2 cellular contexts compared by ENCODE assay signal in the genomic region with DNA sequence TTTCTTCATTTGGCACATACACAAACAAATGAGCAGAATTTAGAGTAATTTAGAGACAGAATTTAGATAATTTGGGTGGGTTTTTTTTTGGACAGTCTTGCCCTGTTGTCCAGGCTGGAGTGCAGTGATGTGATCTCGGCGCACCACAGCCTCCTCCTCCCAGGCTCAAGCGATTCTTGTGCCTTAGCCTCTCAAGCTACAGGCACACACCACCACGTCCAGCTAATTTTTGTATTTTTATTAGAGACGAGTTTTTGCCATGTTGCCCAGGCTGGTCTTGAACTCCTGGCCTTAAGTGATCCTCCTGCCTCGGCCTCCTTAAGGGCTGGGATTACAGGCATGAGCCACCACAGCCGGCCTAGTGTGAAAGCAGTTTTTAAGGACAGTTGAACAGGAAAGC.
TF ChIP-seq lines count a peak whose summit lies in the region.

No MANE protein-coding gene starts in this region.

TF ChIP-seq in HepG2, 621 proteins besides CTCF, POLR2A, EP300 and RAD21:
- TF ChIP-seq, protein P1, sequence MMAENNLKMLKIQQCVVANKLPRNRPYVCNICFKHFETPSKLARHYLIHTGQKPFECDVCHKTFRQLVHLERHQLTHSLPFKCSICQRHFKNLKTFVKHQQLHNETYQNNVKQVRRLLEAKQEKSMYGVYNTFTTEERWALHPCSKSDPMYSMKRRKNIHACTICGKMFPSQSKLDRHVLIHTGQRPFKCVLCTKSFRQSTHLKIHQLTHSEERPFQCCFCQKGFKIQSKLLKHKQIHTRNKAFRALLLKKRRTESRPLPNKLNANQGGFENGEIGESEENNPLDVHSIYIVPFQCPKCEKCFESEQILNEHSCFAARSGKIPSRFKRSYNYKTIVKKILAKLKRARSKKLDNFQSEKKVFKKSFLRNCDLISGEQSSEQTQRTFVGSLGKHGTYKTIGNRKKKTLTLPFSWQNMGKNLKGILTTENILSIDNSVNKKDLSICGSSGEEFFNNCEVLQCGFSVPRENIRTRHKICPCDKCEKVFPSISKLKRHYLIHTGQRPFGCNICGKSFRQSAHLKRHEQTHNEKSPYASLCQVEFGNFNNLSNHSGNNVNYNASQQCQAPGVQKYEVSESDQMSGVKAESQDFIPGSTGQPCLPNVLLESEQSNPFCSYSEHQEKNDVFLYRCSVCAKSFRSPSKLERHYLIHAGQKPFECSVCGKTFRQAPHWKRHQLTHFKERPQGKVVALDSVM (CRISPR knock-in tag; IDR thresholded peaks at IDR 0.05) = 0 out of 2 replicates have a peak, but pooled peaks have one; percentile 16
- no peak for TF ChIP-seq NCOA5 (CRISPR knock-in tag; IDR thresholded peaks at IDR 0.05)

TF ChIP-seq in GM23338, 12 proteins besides CTCF, POLR2A, EP300 and RAD21 (continued from another document):
- TF ChIP-seq, protein P2, sequence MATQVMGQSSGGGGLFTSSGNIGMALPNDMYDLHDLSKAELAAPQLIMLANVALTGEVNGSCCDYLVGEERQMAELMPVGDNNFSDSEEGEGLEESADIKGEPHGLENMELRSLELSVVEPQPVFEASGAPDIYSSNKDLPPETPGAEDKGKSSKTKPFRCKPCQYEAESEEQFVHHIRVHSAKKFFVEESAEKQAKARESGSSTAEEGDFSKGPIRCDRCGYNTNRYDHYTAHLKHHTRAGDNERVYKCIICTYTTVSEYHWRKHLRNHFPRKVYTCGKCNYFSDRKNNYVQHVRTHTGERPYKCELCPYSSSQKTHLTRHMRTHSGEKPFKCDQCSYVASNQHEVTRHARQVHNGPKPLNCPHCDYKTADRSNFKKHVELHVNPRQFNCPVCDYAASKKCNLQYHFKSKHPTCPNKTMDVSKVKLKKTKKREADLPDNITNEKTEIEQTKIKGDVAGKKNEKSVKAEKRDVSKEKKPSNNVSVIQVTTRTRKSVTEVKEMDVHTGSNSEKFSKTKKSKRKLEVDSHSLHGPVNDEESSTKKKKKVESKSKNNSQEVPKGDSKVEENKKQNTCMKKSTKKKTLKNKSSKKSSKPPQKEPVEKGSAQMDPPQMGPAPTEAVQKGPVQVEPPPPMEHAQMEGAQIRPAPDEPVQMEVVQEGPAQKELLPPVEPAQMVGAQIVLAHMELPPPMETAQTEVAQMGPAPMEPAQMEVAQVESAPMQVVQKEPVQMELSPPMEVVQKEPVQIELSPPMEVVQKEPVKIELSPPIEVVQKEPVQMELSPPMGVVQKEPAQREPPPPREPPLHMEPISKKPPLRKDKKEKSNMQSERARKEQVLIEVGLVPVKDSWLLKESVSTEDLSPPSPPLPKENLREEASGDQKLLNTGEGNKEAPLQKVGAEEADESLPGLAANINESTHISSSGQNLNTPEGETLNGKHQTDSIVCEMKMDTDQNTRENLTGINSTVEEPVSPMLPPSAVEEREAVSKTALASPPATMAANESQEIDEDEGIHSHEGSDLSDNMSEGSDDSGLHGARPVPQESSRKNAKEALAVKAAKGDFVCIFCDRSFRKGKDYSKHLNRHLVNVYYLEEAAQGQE (IDR thresholded peaks at IDR 0.05; ENCODE audit: unreplicated experiment) = no peak
- TF ChIP-seq ZNF114 (CRISPR knock-in tag; IDR thresholded peaks at IDR 0.05) (no peak), ZNF331 (CRISPR knock-in tag; IDR thresholded peaks at IDR 0.05; ENCODE audit: low read depth) (no peak), POLR2AphosphoS5 (IDR thresholded peaks at IDR 0.05; ENCODE audit: low read depth) (no peak), EZH2phosphoT487 (IDR thresholded peaks at IDR 0.05; ENCODE audit: unreplicated experiment) (no peak), CREB1 (CRISPR knock-in tag; IDR thresholded peaks at IDR 0.05; ENCODE audit: low read depth) (no peak), NANOG (IDR thresholded peaks at IDR 0.05; ENCODE audit: borderline replicate concordance) (no peak)
- TF ChIP-seq, protein P3, sequence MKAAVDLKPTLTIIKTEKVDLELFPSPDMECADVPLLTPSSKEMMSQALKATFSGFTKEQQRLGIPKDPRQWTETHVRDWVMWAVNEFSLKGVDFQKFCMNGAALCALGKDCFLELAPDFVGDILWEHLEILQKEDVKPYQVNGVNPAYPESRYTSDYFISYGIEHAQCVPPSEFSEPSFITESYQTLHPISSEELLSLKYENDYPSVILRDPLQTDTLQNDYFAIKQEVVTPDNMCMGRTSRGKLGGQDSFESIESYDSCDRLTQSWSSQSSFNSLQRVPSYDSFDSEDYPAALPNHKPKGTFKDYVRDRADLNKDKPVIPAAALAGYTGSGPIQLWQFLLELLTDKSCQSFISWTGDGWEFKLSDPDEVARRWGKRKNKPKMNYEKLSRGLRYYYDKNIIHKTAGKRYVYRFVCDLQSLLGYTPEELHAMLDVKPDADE (IDR thresholded peaks at IDR 0.05) = no peak
- TF ChIP-seq, protein P4, sequence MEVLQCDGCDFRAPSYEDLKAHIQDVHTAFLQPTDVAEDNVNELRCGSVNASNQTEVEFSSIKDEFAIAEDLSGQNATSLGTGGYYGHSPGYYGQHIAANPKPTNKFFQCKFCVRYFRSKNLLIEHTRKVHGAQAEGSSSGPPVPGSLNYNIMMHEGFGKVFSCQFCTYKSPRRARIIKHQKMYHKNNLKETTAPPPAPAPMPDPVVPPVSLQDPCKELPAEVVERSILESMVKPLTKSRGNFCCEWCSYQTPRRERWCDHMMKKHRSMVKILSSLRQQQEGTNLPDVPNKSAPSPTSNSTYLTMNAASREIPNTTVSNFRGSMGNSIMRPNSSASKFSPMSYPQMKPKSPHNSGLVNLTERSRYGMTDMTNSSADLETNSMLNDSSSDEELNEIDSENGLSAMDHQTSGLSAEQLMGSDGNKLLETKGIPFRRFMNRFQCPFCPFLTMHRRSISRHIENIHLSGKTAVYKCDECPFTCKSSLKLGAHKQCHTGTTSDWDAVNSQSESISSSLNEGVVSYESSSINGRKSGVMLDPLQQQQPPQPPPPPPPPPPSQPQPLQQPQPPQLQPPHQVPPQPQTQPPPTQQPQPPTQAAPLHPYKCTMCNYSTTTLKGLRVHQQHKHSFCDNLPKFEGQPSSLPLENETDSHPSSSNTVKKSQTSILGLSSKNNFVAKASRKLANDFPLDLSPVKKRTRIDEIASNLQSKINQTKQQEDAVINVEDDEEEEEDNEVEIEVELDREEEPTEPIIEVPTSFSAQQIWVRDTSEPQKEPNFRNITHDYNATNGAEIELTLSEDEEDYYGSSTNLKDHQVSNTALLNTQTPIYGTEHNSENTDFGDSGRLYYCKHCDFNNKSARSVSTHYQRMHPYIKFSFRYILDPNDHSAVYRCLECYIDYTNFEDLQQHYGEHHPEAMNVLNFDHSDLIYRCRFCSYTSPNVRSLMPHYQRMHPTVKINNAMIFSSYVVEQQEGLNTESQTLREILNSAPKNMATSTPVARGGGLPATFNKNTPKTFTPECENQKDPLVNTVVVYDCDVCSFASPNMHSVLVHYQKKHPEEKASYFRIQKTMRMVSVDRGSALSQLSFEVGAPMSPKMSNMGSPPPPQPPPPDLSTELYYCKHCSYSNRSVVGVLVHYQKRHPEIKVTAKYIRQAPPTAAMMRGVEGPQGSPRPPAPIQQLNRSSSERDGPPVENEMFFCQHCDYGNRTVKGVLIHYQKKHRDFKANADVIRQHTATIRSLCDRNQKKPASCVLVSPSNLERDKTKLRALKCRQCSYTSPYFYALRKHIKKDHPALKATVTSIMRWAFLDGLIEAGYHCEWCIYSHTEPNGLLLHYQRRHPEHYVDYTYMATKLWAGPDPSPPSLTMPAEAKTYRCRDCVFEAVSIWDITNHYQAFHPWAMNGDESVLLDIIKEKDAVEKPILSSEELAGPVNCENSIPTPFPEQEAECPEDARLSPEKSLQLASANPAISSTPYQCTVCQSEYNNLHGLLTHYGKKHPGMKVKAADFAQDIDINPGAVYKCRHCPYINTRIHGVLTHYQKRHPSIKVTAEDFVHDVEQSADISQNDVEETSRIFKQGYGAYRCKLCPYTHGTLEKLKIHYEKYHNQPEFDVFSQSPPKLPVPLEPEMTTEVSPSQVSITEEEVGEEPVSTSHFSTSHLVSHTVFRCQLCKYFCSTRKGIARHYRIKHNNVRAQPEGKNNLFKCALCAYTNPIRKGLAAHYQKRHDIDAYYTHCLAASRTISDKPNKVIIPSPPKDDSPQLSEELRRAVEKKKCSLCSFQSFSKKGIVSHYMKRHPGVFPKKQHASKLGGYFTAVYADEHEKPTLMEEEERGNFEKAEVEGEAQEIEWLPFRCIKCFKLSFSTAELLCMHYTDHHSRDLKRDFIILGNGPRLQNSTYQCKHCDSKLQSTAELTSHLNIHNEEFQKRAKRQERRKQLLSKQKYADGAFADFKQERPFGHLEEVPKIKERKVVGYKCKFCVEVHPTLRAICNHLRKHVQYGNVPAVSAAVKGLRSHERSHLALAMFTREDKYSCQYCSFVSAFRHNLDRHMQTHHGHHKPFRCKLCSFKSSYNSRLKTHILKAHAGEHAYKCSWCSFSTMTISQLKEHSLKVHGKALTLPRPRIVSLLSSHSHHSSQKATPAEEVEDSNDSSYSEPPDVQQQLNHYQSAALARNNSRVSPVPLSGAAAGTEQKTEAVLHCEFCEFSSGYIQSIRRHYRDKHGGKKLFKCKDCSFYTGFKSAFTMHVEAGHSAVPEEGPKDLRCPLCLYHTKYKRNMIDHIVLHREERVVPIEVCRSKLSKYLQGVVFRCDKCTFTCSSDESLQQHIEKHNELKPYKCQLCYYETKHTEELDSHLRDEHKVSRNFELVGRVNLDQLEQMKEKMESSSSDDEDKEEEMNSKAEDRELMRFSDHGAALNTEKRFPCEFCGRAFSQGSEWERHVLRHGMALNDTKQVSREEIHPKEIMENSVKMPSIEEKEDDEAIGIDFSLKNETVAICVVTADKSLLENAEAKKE (CRISPR knock-in tag; IDR thresholded peaks at IDR 0.05) = no peak
